8 cellular contexts compared by ENCODE assay signal in the genomic region with DNA sequence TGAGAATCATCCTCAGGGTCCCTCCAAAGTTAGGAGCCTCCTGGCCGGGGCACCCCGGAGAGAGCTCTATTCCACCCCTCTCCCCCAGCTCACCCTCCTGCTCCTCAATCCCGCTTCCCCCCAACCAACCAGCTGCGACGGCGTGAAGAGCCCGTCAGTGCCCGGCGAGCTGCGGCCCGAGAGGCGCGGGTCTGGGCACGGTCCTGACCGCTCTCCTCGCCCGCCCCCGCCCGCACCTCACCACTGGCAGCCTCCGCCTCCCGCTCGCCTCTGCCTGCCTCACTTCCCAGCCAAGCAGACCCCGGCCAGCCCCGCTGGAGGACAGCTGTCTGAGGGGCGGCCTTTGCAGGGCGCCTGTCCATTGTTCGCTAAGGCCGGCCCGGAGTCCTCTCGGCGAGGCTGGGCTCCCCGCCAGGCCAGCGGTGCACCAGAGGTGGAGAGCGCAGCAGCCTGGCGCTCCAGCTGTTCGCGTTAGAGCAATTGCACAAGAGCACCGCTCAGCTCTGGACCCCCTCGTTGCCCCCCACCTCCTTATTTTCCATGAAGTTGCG. TPM values are rescaled to one million over a fixed set of nuclear protein-coding genes. Genes with fewer than 3 reads are reported as not detected.
DNase-seq lines count a peak whose midpoint lies in the region; ATAC-seq and TF ChIP-seq lines count a peak whose summit lies in the region.

No MANE protein-coding gene starts in this region.

- DNase-seq in DMS79 treated with DMSO at 0.1 percent for 48 hours (lab: John Stamatoyannopoulos, UW), result peak; percentile 36
- peak; percentile 40 for DNase-seq in NAMALWA (ENCODE audit: low spot score)
- peak; percentile 67 to 80 (median 73) for DNase-seq in adrenal gland
- peak; percentile 69 for DNase-seq in hepatocyte (ENCODE audit: low spot score)
- peak; percentile 75 to 88 for DNase-seq in psoas muscle
- no peak for DNase-seq in AML-193 (lab: John Stamatoyannopoulos, UW)
- DNase-seq in cerebellar cortex (ENCODE audit: low spot score), result no peak

- H3K27ac ChIP-seq in adrenal gland, result peak overlapping the region in 3 of 5 donors; percentile 77 to 91 (median 89)
- peak overlapping the region; percentile 75 for H3K27ac ChIP-seq in hepatocyte
- H3K27ac ChIP-seq in psoas muscle, result peak overlapping the region; percentile 82

- peak overlapping the region; percentile 82 for H2AFZ ChIP-seq in hepatocyte

- WGBS in adrenal gland, 4 donors, result 0 to 1% (median 1%) methylated on average over 7 to 40 of the region's 40 CpGs
- WGBS in hepatocyte (ENCODE audit: low lambda C conversion rate, missing lambda C conversion rate), result under 1% methylated on average over 20 of the region's 40 CpGs
- WGBS in psoas muscle, 3 donors, result 1 to 3% (median 1%) methylated on average over 29 to 40 of the region's 40 CpGs

- ATAC-seq in psoas muscle (peak; percentile 28 to 38 (median 32)), HG02798 (IDR thresholded peaks at IDR 0.05; ENCODE audit: poor library complexity, unreplicated experiment) (no peak)

- H3K9me3 ChIP-seq in adrenal gland (replicated peaks in 1 of 3), result no peaks in the 10 kb centered on the region
- H3K9me3 ChIP-seq in hepatocyte (ENCODE audit: low read depth), result no peaks in the 10 kb centered on the region
- no peaks in the 10 kb centered on the region for H3K9me3 ChIP-seq in psoas muscle

- peak in 1 of 2 donors; percentile 65 for TF ChIP-seq POLR2A in adrenal gland (IDR thresholded peaks at IDR 0.05)

- H4K20me1 ChIP-seq in hepatocyte (ENCODE audit: insufficient read depth, poor library complexity, severe bottlenecking), result no peaks in the 10 kb centered on the region

- peak overlapping the region; percentile 97 for H3K4me2 ChIP-seq in hepatocyte

- TF ChIP-seq CTCF in adrenal gland (IDR thresholded peaks at IDR 0.05) (no peak), hepatocyte (IDR thresholded peaks at IDR 0.05; ENCODE audit: poor library complexity) (no peak), psoas muscle (IDR thresholded peaks at IDR 0.05) (no peak)

- H3K79me2 ChIP-seq in hepatocyte, result no peaks in the 10 kb centered on the region

- H3K36me3 ChIP-seq in adrenal gland (replicated peaks in 1 of 2), result no peaks in the 10 kb centered on the region
- no peaks in the 10 kb centered on the region for H3K36me3 ChIP-seq in hepatocyte (replicated peaks; ENCODE audit: insufficient read depth, low read depth)
- no peaks in the 10 kb centered on the region for H3K36me3 ChIP-seq in psoas muscle (ENCODE audit: insufficient read depth in 1 of 2, low read depth in 1 of 2)

- H3K4me3 ChIP-seq in adrenal gland, result peak overlapping the region; percentile 57 to 93 (median 82)
- peak overlapping the region; percentile 79 for H3K4me3 ChIP-seq in hepatocyte
- peak overlapping the region; percentile 77 for H3K4me3 ChIP-seq in psoas muscle

- no peaks in the 10 kb centered on the region for H3K27me3 ChIP-seq in adrenal gland
- peaks cover 46% of the 10 kb centered on the region for H3K27me3 ChIP-seq in hepatocyte
- H3K27me3 ChIP-seq in psoas muscle (ENCODE audit: insufficient read depth in 3 of 3, low read length in 2 of 3), result peaks cover 0 to 4% (median 0%) of the 10 kb centered on the region in 3 donors

- H3K4me1 ChIP-seq in adrenal gland (replicated peaks in 1 of 2), result peaks cover 30 to 56% of the 10 kb centered on the region in 2 donors
- H3K4me1 ChIP-seq in hepatocyte (ENCODE audit: insufficient read depth), result peaks cover 24% of the 10 kb centered on the region
- peaks cover 32% of the 10 kb centered on the region for H3K4me1 ChIP-seq in psoas muscle

- intact Hi-C loops in adrenal gland (cut with DNase I), result loop anchor here in 1 of 2 donors (10.0 kb wide), 1 partner anchor 144 kb away; no protein-coding TSS in a partner anchor
- intact Hi-C loops in psoas muscle (cut with DNase I), result loop anchor here (5.0 kb wide), 4 partner anchors 34 to 171 kb away; partner anchors contain the start of gene PDSS2 (in 1 of the 2)

- no peaks in the 10 kb centered on the region for H3K9me2 ChIP-seq in hepatocyte (replicated peaks; ENCODE audit: insufficient read depth)

RNA-seq across cellular contexts. Expression of gene SOBP, which starts 1.2 kb away (rescaled TPM):
- total RNA-seq in adrenal gland (10 to 100 TPM in 6 of 8 donors, 1 to 10 TPM in 2; 7.4 to 25.6 (median 15.1) TPM), hepatocyte (2.1 and 3.4 TPM in 2 replicates), psoas muscle (10 to 100 TPM; 14.8 to 27.6 (median 23.2) TPM)
- polyA plus RNA-seq in adrenal gland (10 to 100 TPM in 1 of 3 donors, 1 to 10 TPM in 2; 5.6 to 13.9 (median 9.7) TPM), hepatocyte (2.2 and 2.5 TPM in 2 replicates), psoas muscle (10 to 100 TPM in 1 of 3 donors, 1 to 10 TPM in 2; 5.7 to 24.4 (median 8.9) TPM)

RNA-seq across cellular contexts. Expression of gene PDSS2, which starts 31.8 kb away (rescaled TPM):
- total RNA-seq in adrenal gland, result 10 to 100 TPM; 24.1 to 39.8 (median 28.4) TPM
- polyA plus RNA-seq in adrenal gland, result 10 to 100 TPM in 1 of 3 donors, 1 to 10 TPM in 2; 6.4 to 27.4 (median 6.6) TPM
- 18.2 and 19.0 TPM in 2 replicates for total RNA-seq in hepatocyte
- 11.0 and 15.3 TPM in 2 replicates for polyA plus RNA-seq in hepatocyte
- total RNA-seq in psoas muscle, result 10 to 100 TPM in 2 of 4 donors, 1 to 10 TPM in 2; 7.6 to 10.4 (median 9.8) TPM
- polyA plus RNA-seq in psoas muscle, result 10 to 100 TPM in 1 of 3 donors, 1 to 10 TPM in 2; 4.7 to 16.7 (median 8.6) TPM

Comparison
In these comparisons a context has a peak if more than half of its experiments do, and no peak if none do; other contexts are left out.
1. DNase-seq: peak in DMS79 treated with DMSO at 0.1 percent for 48 hours (single experiment), NAMALWA (single experiment), adrenal gland (7 of 7), hepatocyte (single experiment) and psoas muscle (2 of 2); none in AML-193 (0 of 2) and cerebellar cortex (single experiment).
2. Peak in every context shown above with its lines, with median percentiles within 50 percentile points of each other: H3K27ac ChIP-seq and H3K4me3 ChIP-seq.